Comparison of ENCODE assay signal across 8 cellular contexts in genomic region chr2:111900859-111901258, GRCh38. TPM values are rescaled to one million over a fixed set of nuclear protein-coding genes. Genes with fewer than 3 reads are reported as not detected.
DNase-seq lines count a peak whose midpoint lies in the region; ATAC-seq and TF ChIP-seq lines count a peak whose summit lies in the region.

No MANE protein-coding gene starts in this region.

- no peaks in the 10 kb centered on the region for H3K27me3 ChIP-seq in smooth muscle cell (ENCODE audit: low read depth)

- no peaks in the 10 kb centered on the region for H3K9me3 Mint-ChIP-seq in natural killer cell
- no peaks in the 10 kb centered on the region for H3K9me3 Mint-ChIP-seq in natural killer cell treated with Interleukin-12 subunit alpha and Interleukin-12 subunit beta and Interleukin-15 and Interleukin-18, amount 100 ng/mL, for 72 hours

- H3K4me3 Mint-ChIP-seq in natural killer cell, result peak overlapping the region; percentile 35
- no peak overlapping the region for H3K4me3 Mint-ChIP-seq in natural killer cell treated with Interleukin-12 subunit alpha and Interleukin-12 subunit beta and Interleukin-15 and Interleukin-18, amount 100 ng/mL, for 72 hours

- H3K9ac ChIP-seq in smooth muscle cell (ENCODE audit: low read depth), result no peak overlapping the region

- no peak for TF ChIP-seq CTCF in natural killer cell (IDR thresholded peaks at IDR 0.05)
- TF ChIP-seq CTCF in smooth muscle cell (IDR thresholded peaks at IDR 0.05; ENCODE audit: borderline replicate concordance, insufficient read depth, poor library complexity, severe bottlenecking), result peak; percentile 26

- peak overlapping the region; percentile 93 for H3K4me3 ChIP-seq in smooth muscle cell

- intact Hi-C loops in natural killer cell (cut with micrococcal nuclease), result no loop called here

- CTCF ChIA-PET in HEK293T (lab: Yijun Ruan, JAX), result no interaction called here

- peaks cover 11% of the 10 kb centered on the region for H3K4me1 ChIP-seq in smooth muscle cell (ENCODE audit: low read depth)

- peaks cover 11 to 23% of the 10 kb centered on the region in 2 donors for H3K4me1 Mint-ChIP-seq in natural killer cell
- H3K4me1 Mint-ChIP-seq in natural killer cell treated with Interleukin-12 subunit alpha and Interleukin-12 subunit beta and Interleukin-15 and Interleukin-18, amount 100 ng/mL, for 72 hours (ENCODE audit: low read depth in 2 of 2), result peaks cover under 1 to 7% of the 10 kb centered on the region in 2 donors

- H3K27ac ChIP-seq in smooth muscle cell (ENCODE audit: low read depth), result peak overlapping the region; percentile 2

- no peaks in the 10 kb centered on the region for H3K36me3 Mint-ChIP-seq in natural killer cell
- H3K36me3 Mint-ChIP-seq in natural killer cell treated with Interleukin-12 subunit alpha and Interleukin-12 subunit beta and Interleukin-15 and Interleukin-18, amount 100 ng/mL, for 72 hours, result no peaks in the 10 kb centered on the region

- peaks cover 0 to 10% of the 10 kb centered on the region in 2 donors for H3K27me3 Mint-ChIP-seq in natural killer cell (ENCODE audit: low read depth in 2 of 2)
- H3K27me3 Mint-ChIP-seq in natural killer cell treated with Interleukin-12 subunit alpha and Interleukin-12 subunit beta and Interleukin-15 and Interleukin-18, amount 100 ng/mL, for 72 hours, result peaks cover 0 to 11% of the 10 kb centered on the region in 2 donors

- POLR2A ChIA-PET in HEK293T (lab: Yijun Ruan, JAX), result interaction anchor here (1.2 kb wide), 1 partner anchor 17 kb away, joined by 3 read pairs; the partner anchor contains the start of gene ANAPC1

- no peaks in the 10 kb centered on the region for H3K36me3 ChIP-seq in smooth muscle cell (ENCODE audit: low read depth)

- no peaks in the 10 kb centered on the region for H3F3A ChIP-seq in smooth muscle cell (ENCODE audit: low read depth)

- WGBS in smooth muscle cell (ENCODE audit: low lambda C conversion rate), result 22% methylated on average over 3 of the region's 3 CpGs

- ATAC-seq in natural killer cell, result no peak
- no peak for ATAC-seq in natural killer cell treated with Interleukin-12 subunit alpha and Interleukin-12 subunit beta and Interleukin-15 and Interleukin-18, amount 100 ng/mL, for 72 hours
- no peak for ATAC-seq in HG02852 (IDR thresholded peaks at IDR 0.05; ENCODE audit: unreplicated experiment)
- no peak for ATAC-seq in GM21526 (IDR thresholded peaks at IDR 0.05; ENCODE audit: low FRiP score, unreplicated experiment)

- peak overlapping the region; percentile 99 for H3K4me2 ChIP-seq in smooth muscle cell

- no peaks in the 10 kb centered on the region for H4K20me1 ChIP-seq in smooth muscle cell (ENCODE audit: low read depth)

- DNase-seq in natural killer cell, result no peak
- DNase-seq in natural killer cell treated with Interleukin-12 subunit alpha and Interleukin-12 subunit beta and Interleukin-15 and Interleukin-18, amount 100 ng/mL, for 72 hours (ENCODE audit: low spot score), result no peak
- peak; percentile 66 for DNase-seq in OCI-M1 (lab: John Stamatoyannopoulos, UW)
- peak; percentile 40 for DNase-seq in fibroblast of gingiva (ENCODE audit: low read depth)
- DNase-seq in smooth muscle cell (lab: John Stamatoyannopoulos, UW; ENCODE audit: unreplicated experiment), result no peak
- no peak for DNase-seq in HEK293T (ENCODE audit: extremely low spot score)

- H3K9me3 ChIP-seq in smooth muscle cell (replicated peaks; ENCODE audit: low read depth), result no peaks in the 10 kb centered on the region

- H3K79me2 ChIP-seq in smooth muscle cell (ENCODE audit: low read depth), result peaks cover 37% of the 10 kb centered on the region

- no peak overlapping the region for H3K27ac Mint-ChIP-seq in natural killer cell
- no peak overlapping the region for H3K27ac Mint-ChIP-seq in natural killer cell treated with Interleukin-12 subunit alpha and Interleukin-12 subunit beta and Interleukin-15 and Interleukin-18, amount 100 ng/mL, for 72 hours

- peak overlapping the region; percentile 26 for H2AFZ ChIP-seq in smooth muscle cell (ENCODE audit: low read depth)

TF ChIP-seq in HEK293T, 16 proteins besides CTCF, POLR2A, EP300 and RAD21:
- TF ChIP-seq FOXA1 (IDR thresholded peaks at IDR 0.05) (no peak), BHLHE40 (IDR thresholded peaks at IDR 0.05; ENCODE audit: borderline replicate concordance) (no peak), SP1 (IDR thresholded peaks at IDR 0.05) (no peak), ELF4 (IDR thresholded peaks at IDR 0.05) (no peak), TARDBP (IDR thresholded peaks at IDR 0.05) (no peak), NFRKB (IDR thresholded peaks at IDR 0.05) (no peak), ARNT (IDR thresholded peaks at IDR 0.05) (no peak), ZNF384 (IDR thresholded peaks at IDR 0.05) (no peak), FOXM1 (IDR thresholded peaks at IDR 0.05; ENCODE audit: borderline replicate concordance) (no peak), SUZ12 (IDR thresholded peaks at IDR 0.05) (no peak), L3MBTL2 (conservative IDR thresholded peaks at IDR 0.05) (no peak), FOXK2 (IDR thresholded peaks at IDR 0.05) (no peak), CTBP1 (IDR thresholded peaks at IDR 0.05; ENCODE audit: borderline replicate concordance) (no peak), LEF1 (IDR thresholded peaks at IDR 0.05; ENCODE audit: borderline replicate concordance) (no peak), HDGF (IDR thresholded peaks at IDR 0.05; ENCODE audit: borderline replicate concordance) (no peak)
- TF ChIP-seq, protein P1, sequence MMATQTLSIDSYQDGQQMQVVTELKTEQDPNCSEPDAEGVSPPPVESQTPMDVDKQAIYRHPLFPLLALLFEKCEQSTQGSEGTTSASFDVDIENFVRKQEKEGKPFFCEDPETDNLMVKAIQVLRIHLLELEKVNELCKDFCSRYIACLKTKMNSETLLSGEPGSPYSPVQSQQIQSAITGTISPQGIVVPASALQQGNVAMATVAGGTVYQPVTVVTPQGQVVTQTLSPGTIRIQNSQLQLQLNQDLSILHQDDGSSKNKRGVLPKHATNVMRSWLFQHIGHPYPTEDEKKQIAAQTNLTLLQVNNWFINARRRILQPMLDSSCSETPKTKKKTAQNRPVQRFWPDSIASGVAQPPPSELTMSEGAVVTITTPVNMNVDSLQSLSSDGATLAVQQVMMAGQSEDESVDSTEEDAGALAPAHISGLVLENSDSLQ (IDR thresholded peaks at IDR 0.05), result no peak

RNA-seq across cellular contexts. Expression of gene MERTK, which starts 2.5 kb away (rescaled TPM):
- total RNA-seq in natural killer cell (1 to 10 TPM in 1 of 3 donors, under 1 TPM in 2; 0.38 to 1.2 (median 0.45) TPM), smooth muscle cell (9.4 and 13.0 TPM in 2 replicates)
- total RNA-seq in natural killer cell treated with Interleukin-12 subunit alpha and Interleukin-12 subunit beta and Interleukin-15 and Interleukin-18, amount 100 ng/mL, for 72 hours, result under 1 TPM; 0.40 to 0.67 TPM
- polyA plus RNA-seq in smooth muscle cell, result 4.6 and 5.1 TPM in 2 replicates

RNA-seq across cellular contexts. Expression of gene ANAPC1, which starts 16.9 kb away (rescaled TPM):
- total RNA-seq in natural killer cell, result 10 to 100 TPM; 38.7 to 50.8 (median 50.4) TPM
- 100 to 1,000 TPM in 1 of 2 donors, 10 to 100 TPM in 1; 73.3 to 146 TPM for total RNA-seq in natural killer cell treated with Interleukin-12 subunit alpha and Interleukin-12 subunit beta and Interleukin-15 and Interleukin-18, amount 100 ng/mL, for 72 hours
- 33.8 and 39.7 TPM in 2 replicates for total RNA-seq in smooth muscle cell
- polyA plus RNA-seq in smooth muscle cell, result 8.4 and 11.9 TPM in 2 replicates

Comparison
In these comparisons a context has a peak if more than half of its experiments do, and no peak if none do; other contexts are left out.
1. DNase-seq: peak in OCI-M1 (single experiment) and fibroblast of gingiva (single experiment); none in natural killer cell (single experiment), natural killer cell treated with Interleukin-12 subunit alpha and Interleukin-12 subunit beta and Interleukin-15 and Interleukin-18, amount 100 ng/mL, for 72 hours (single experiment), smooth muscle cell (single experiment) and HEK293T (single experiment).